Comparison of ENCODE assay signal across 9 cellular contexts in the genomic region with DNA sequence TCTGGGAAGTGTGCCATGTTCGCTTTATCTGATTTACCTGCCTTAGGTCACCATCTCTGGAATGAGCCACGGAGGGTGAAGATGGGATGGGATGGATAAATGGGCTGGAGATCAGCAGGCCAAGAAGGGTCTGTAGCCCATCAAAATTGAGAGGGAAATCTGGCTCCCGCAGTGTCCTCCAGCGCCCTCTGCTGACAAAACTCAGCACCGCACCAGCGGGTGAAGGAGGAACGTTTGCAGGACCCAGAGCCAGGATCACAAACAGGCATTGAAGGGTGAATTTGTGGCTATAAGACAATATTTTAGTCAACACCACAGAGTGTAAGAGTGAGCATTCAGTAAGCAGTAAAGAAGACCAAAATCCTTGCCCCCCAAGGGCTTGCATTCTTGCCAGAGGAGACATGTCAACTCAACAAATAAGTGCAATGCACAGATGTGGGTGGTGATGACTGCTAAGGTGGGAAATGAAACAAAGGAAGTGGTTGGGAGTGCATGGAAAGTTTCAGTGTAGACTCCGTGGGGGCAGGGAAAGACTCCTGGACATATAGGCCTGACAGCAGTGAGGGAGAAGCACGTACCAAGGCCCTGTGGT.
DNase-seq lines count a peak whose midpoint lies in the region; ATAC-seq, FAIRE-seq and TF ChIP-seq lines count a peak whose summit lies in the region.
"Had no signal": no experiment of that assay in that cellular context is flagged by ENCODE, and none has a peak within 500 bp of the region (broad histone marks: within the 10 kb centered on the region; RNA-seq: fewer than 3 reads in every experiment).

No MANE protein-coding gene starts in this region.

- no peaks in the 10 kb centered on the region for H3K4me1 ChIP-seq in BE2C
- no peaks in the 10 kb centered on the region for H3K4me1 ChIP-seq in HepG2 (ENCODE audit: insufficient read depth, low read length)

- no peak for FAIRE-seq in HepG2 (lab: Jason Lieb, UNC)

- no TSS peak for BruUV-seq in HepG2 (replicated peaks; lab: Mats Ljungman, UMichigan)

- H3K36me3 ChIP-seq in BE2C, result no peaks in the 10 kb centered on the region
- H3K36me3 ChIP-seq in HepG2 (replicated peaks in 1 of 2; ENCODE audit: control insufficient read depth in 1 of 2, insufficient read depth in 2 of 2, low read length in 2 of 2), result no peaks in the 10 kb centered on the region

- DNase-seq in BE2C (peak; percentile 71), GM20000 (ENCODE audit: low spot score) (peak; percentile 50), HepG2 (ENCODE audit: low spot score) (no peak), epidermal melanocyte (ENCODE audit: insufficient read length, low spot score) (no peak), islet precursor cell (no peak)
- DNase-seq in activated CD4-positive, alpha-beta T cell treated with anti-CD3 and anti-CD28 coated beads, Interleukin-2, amount 50 U/mL, for 1 hour, result peak; percentile 13
- DNase-seq: left cardiac atrium had no signal

- peaks cover 4% of the 10 kb centered on the region; the same call in 1 of the 2 replicates for H3K9me3 ChIP-seq in BE2C
- peaks cover 5% of the 10 kb centered on the region; the same call in 1 of the 2 replicates for H3K9me3 ChIP-seq in HepG2 (ENCODE audit: low read length)

- H3K4me2 ChIP-seq in HepG2 (ENCODE audit: low read depth, low read length), result no peak overlapping the region

- TF ChIP-seq RAD21 in HepG2 (CRISPR knock-in tag; IDR thresholded peaks at IDR 0.05), result peak; percentile 23; the same call in 1 of the 2 replicates

- in situ Hi-C loops in HepG2 (cut with HindIII; ENCODE audit: extremely low pct_ligation_motif_present, low pct_unique_long_range_greater_than_20kb), result no loop called here

- H2AFZ ChIP-seq in HepG2 (ENCODE audit: low read length), result no peak overlapping the region

- TF ChIP-seq EP300 in HepG2 (IDR thresholded peaks at IDR 0.05; ENCODE audit: low read depth in 2 of 2, low read length in 2 of 2) (no peak), HepG2 (CRISPR knock-in tag; IDR thresholded peaks at IDR 0.05; ENCODE audit: borderline replicate concordance) (no peak)

- 11% methylated on average over 8 of the region's 9 CpGs for WGBS in HepG2 (ENCODE audit: low lambda C conversion rate)

- peak; percentile 54 for ATAC-seq in HepG2
- ATAC-seq in HG03139 (IDR thresholded peaks at IDR 0.05; ENCODE audit: unreplicated experiment), result no peak
- no peak for ATAC-seq in HG03342 (IDR thresholded peaks at IDR 0.05; ENCODE audit: unreplicated experiment)
- ATAC-seq: left cardiac atrium had no signal

- H4K20me1 ChIP-seq in HepG2 (ENCODE audit: insufficient read depth, low read length), result no peaks in the 10 kb centered on the region

- H3K79me2 ChIP-seq in HepG2 (ENCODE audit: insufficient read depth, low read length), result no peaks in the 10 kb centered on the region

- no peak overlapping the region for H3K27ac ChIP-seq in HepG2 (ENCODE audit: extremely low read length, insufficient read depth, low read length)

- POLR2A ChIA-PET in HepG2 (lab: Yijun Ruan, JAX), result no interaction called here

- no peak overlapping the region for H3K9ac ChIP-seq in HepG2 (ENCODE audit: insufficient read depth, low read depth, low read length)

- H3K4me3 ChIP-seq in BE2C (ENCODE audit: low read depth, low read length), result no peak overlapping the region
- no peak overlapping the region for H3K4me3 ChIP-seq in HepG2 (replicated peaks in 1 of 3; ENCODE audit: insufficient read depth in 1 of 3, low read depth in 2 of 3, low read length in 3 of 3)

- TF ChIP-seq POLR2A in HepG2 (IDR thresholded peaks at IDR 0.05; ENCODE audit: insufficient read depth in 1 of 2, low read depth in 2 of 2, low read length in 2 of 2), result no peak

- intact Hi-C loops in HepG2 (cut with micrococcal nuclease; ENCODE audit: unreplicated experiment), result no loop called here

- CTCF ChIA-PET in HepG2 (lab: Yijun Ruan, JAX; ENCODE audit: low intra/inter-chr PET ratio, low total read pairs), result no interaction called here

- H3K27me3 ChIP-seq in BE2C, result 0 out of 2 replicates have a peak, but pooled peaks cover 3% of the 10 kb centered on the region
- H3K27me3 ChIP-seq in HepG2 (ENCODE audit: control insufficient read depth in 1 of 2, insufficient read depth in 2 of 2, low read length in 2 of 2), result no peaks in the 10 kb centered on the region

- TF ChIP-seq CTCF in BE2C (IDR thresholded peaks at IDR 0.05; ENCODE audit: low read depth, low read length), result peak; percentile 93
- TF ChIP-seq CTCF in GM20000 (IDR thresholded peaks at IDR 0.05; ENCODE audit: extremely low read depth, missing control alignments), result peak; percentile 71
- peak; percentile 72 for TF ChIP-seq CTCF in HepG2 (CRISPR knock-in tag; IDR thresholded peaks at IDR 0.05)

TF ChIP-seq in HepG2, 621 proteins besides CTCF, POLR2A, EP300 and RAD21:
- TF ChIP-seq ZNF329 (CRISPR knock-in tag; IDR thresholded peaks at IDR 0.05; ENCODE audit: low read depth) (no peak), SALL1 (CRISPR knock-in tag; IDR thresholded peaks at IDR 0.05) (no peak), STAG1 (CRISPR knock-in tag; IDR thresholded peaks at IDR 0.05) (peak; percentile 40), MAF1 (CRISPR knock-in tag; IDR thresholded peaks at IDR 0.05; ENCODE audit: borderline replicate concordance) (no peak)
- TF ChIP-seq, protein P1, sequence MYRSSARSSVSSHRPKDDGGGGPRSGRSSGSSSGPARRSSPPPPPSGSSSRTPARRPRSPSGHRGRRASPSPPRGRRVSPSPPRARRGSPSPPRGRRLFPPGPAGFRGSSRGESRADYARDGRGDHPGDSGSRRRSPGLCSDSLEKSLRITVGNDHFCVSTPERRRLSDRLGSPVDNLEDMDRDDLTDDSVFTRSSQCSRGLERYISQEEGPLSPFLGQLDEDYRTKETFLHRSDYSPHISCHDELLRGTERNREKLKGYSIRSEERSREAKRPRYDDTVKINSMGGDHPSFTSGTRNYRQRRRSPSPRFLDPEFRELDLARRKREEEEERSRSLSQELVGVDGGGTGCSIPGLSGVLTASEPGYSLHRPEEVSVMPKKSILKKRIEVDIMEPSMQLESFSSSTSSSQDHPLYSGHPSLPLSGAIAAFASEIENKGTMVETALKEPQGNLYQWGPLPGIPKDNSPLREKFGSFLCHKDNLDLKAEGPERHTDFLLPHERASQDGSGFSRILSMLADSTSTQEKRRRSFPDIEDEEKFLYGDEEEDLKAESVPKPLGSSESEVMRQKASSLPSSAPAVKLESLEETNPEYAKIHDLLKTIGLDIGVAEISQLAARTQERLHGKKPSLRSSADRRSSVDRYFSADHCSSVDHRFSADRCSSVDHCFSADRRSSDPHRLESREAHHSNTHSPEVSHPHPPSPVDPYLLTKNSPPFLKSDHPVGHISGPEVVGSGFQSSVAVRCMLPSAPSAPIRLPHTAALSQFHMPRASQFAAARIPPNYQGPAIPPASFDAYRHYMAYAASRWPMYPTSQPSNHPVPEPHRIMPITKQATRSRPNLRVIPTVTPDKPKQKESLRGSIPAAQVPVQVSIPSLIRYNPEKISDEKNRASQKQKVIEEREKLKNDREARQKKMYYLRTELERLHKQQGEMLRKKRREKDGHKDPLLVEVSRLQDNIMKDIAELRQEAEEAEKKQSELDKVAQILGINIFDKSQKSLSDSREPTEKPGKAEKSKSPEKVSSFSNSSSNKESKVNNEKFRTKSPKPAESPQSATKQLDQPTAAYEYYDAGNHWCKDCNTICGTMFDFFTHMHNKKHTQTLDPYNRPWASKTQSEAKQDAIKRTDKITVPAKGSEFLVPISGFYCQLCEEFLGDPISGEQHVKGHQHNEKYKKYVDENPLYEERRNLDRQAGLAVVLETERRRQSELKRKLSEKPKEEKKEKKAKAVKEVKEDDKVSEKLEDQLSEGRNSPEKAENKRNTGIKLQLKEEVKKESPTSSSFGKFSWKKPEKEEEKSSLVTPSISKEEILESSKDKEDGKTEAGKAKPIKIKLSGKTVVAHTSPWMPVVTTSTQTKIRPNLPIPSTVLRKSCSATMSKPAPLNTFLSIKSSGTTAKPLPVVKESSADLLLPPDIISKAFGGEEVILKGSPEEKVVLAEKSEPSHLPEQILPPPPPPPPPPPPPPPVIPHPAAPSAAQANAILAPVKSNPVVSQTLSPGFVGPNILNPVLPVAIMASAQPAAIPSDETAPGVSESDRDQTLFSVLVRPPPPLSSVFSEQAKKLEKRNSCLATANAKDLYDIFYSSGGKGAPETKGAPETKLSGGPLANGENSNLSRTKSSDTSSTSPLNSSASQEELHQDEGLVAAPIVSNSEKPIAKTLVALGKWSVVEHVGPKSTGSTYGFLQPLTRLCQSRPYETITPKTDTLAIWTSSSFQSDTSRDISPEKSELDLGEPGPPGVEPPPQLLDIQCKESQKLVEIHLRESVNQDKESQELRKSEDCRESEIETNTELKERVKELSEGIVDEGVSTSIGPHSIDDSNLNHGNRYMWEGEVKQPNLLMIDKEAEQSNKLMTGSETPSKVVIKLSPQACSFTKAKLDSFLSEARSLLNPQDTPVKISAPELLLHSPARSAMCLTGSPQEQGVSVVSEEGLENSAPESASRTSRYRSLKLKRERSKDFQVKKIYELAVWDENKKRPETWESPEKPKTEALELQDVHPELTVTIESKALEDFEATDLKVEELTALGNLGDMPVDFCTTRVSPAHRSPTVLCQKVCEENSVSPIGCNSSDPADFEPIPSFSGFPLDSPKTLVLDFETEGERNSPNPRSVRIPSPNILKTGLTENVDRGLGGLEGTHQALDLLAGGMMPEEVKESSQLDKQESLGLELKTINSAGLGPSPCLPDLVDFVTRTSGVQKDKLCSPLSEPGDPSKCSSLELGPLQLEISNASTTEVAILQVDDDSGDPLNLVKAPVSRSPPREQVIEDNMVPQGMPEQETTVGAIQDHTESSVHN (CRISPR knock-in tag; IDR thresholded peaks at IDR 0.05), result no peak

Comparison
In these comparisons a context has a peak if more than half of its experiments do, and no peak if none do; other contexts are left out.
1. DNase-seq: peak in BE2C (single experiment), GM20000 (single experiment) and activated CD4-positive, alpha-beta T cell treated with anti-CD3 and anti-CD28 coated beads, Interleukin-2, amount 50 U/mL, for 1 hour (single experiment); none in HepG2 (single experiment), epidermal melanocyte (single experiment) and islet precursor cell (single experiment).
2. Peak in every context shown above with its lines, with median percentiles within 50 percentile points of each other: CTCF ChIP-seq.